ENCODE assay signal across 8 cellular contexts in genomic region chr3:187112934-187113793, GRCh38. TPM values are rescaled to one million over a fixed set of nuclear protein-coding genes. Genes with fewer than 3 reads are reported as not detected.
DNase-seq lines count a peak whose midpoint lies in the region; ATAC-seq lines count a peak whose summit lies in the region.

No MANE protein-coding gene starts in this region.

- no peaks in the 10 kb centered on the region for H3K36me3 Mint-ChIP-seq in activated T-cell treated with anti-CD3 and anti-CD28 coated beads, Interleukin-2, amount 50 U/mL, for 4 hours (ENCODE audit: insufficient read depth)
- no peaks in the 10 kb centered on the region for H3K36me3 Mint-ChIP-seq in activated T-cell treated with anti-CD3 and anti-CD28 coated beads, Interleukin-2, amount 50 U/mL, for 24 hours (ENCODE audit: low read depth)
- no peaks in the 10 kb centered on the region for H3K36me3 Mint-ChIP-seq in naive B cell

- H3K4me1 Mint-ChIP-seq in activated T-cell treated with anti-CD3 and anti-CD28 coated beads, Interleukin-2, amount 50 U/mL, for 4 hours (ENCODE audit: low read depth) = peaks cover 5% of the 10 kb centered on the region
- peaks cover 8% of the 10 kb centered on the region for H3K4me1 Mint-ChIP-seq in activated T-cell treated with anti-CD3 and anti-CD28 coated beads, Interleukin-2, amount 50 U/mL, for 24 hours (ENCODE audit: low read depth)
- peaks cover 9 to 14% (median 12%) of the 10 kb centered on the region in 3 donors for H3K4me1 Mint-ChIP-seq in naive B cell

- no peak overlapping the region for H3K4me3 Mint-ChIP-seq in activated T-cell treated with anti-CD3 and anti-CD28 coated beads, Interleukin-2, amount 50 U/mL, for 4 hours
- H3K4me3 Mint-ChIP-seq in activated T-cell treated with anti-CD3 and anti-CD28 coated beads, Interleukin-2, amount 50 U/mL, for 24 hours = no peak overlapping the region
- H3K4me3 Mint-ChIP-seq in naive B cell = peak overlapping the region in 1 of 8 donors; percentile 63

- H3K27ac Mint-ChIP-seq in activated T-cell treated with anti-CD3 and anti-CD28 coated beads, Interleukin-2, amount 50 U/mL, for 24 hours = no peak overlapping the region
- H3K27ac Mint-ChIP-seq in naive B cell = peak overlapping the region in 3 of 6 donors; percentile 39 to 72 (median 49)

- DNase-seq in activated T-cell treated with anti-CD3 and anti-CD28 coated beads, Interleukin-2, amount 50 U/mL, for 4 hours = no peak
- no peak for DNase-seq in activated T-cell treated with anti-CD3 and anti-CD28 coated beads, Interleukin-2, amount 50 U/mL, for 24 hours
- DNase-seq in NAMALWA (ENCODE audit: low spot score) (peak; percentile 67), cerebellar cortex (ENCODE audit: low spot score) (peak; percentile 6), naive B cell (peak; percentile 31), HuH-7.5 (ENCODE audit: low spot score) (no peak), HuH-7 (ENCODE audit: low spot score) (no peak)

- no peaks in the 10 kb centered on the region for H3K9me3 Mint-ChIP-seq in activated T-cell treated with anti-CD3 and anti-CD28 coated beads, Interleukin-2, amount 50 U/mL, for 4 hours
- H3K9me3 Mint-ChIP-seq in activated T-cell treated with anti-CD3 and anti-CD28 coated beads, Interleukin-2, amount 50 U/mL, for 24 hours = no peaks in the 10 kb centered on the region
- H3K9me3 Mint-ChIP-seq in naive B cell = no peaks in the 10 kb centered on the region

- peak; percentile 38 to 48 for ATAC-seq in activated T-cell treated with anti-CD3 and anti-CD28 coated beads, Interleukin-2, amount 50 U/mL, for 4 hours
- ATAC-seq in naive B cell (ENCODE audit: low read depth in 2 of 2) (peak in 1 of 2 donors; percentile 49), GM21360 (IDR thresholded peaks at IDR 0.05; ENCODE audit: unreplicated experiment) (no peak)

- H3K27me3 Mint-ChIP-seq in activated T-cell treated with anti-CD3 and anti-CD28 coated beads, Interleukin-2, amount 50 U/mL, for 4 hours (ENCODE audit: low read depth) = no peaks in the 10 kb centered on the region
- H3K27me3 Mint-ChIP-seq in activated T-cell treated with anti-CD3 and anti-CD28 coated beads, Interleukin-2, amount 50 U/mL, for 24 hours = no peaks in the 10 kb centered on the region
- H3K27me3 Mint-ChIP-seq in naive B cell = no peaks in the 10 kb centered on the region

RNA-seq across cellular contexts. Expression of gene RPL39L, which starts 26.1 kb away (rescaled TPM):
- total RNA-seq in activated T-cell treated with anti-CD3 and anti-CD28 coated beads, Interleukin-2, amount 50 U/mL, for 4 hours = 1 to 10 TPM; 4.1 to 5.6 (median 4.7) TPM
- polyA plus RNA-seq in naive B cell (ENCODE audit: low read depth in 6 of 6) = 10 to 100 TPM in 5 of 6 donors, 1 to 10 TPM in 1; 3.3 to 12.6 (median 10.6) TPM

Comparison
In these comparisons a context has a peak if more than half of its experiments do, and no peak if none do; other contexts are left out.
1. DNase-seq: peak in NAMALWA (single experiment), cerebellar cortex (single experiment) and naive B cell (single experiment); none in activated T-cell treated with anti-CD3 and anti-CD28 coated beads, Interleukin-2, amount 50 U/mL, for 4 hours (single experiment), activated T-cell treated with anti-CD3 and anti-CD28 coated beads, Interleukin-2, amount 50 U/mL, for 24 hours (single experiment), HuH-7.5 (single experiment) and HuH-7 (single experiment).